1 cellular context compared by ENCODE assay signal in the genomic region with DNA sequence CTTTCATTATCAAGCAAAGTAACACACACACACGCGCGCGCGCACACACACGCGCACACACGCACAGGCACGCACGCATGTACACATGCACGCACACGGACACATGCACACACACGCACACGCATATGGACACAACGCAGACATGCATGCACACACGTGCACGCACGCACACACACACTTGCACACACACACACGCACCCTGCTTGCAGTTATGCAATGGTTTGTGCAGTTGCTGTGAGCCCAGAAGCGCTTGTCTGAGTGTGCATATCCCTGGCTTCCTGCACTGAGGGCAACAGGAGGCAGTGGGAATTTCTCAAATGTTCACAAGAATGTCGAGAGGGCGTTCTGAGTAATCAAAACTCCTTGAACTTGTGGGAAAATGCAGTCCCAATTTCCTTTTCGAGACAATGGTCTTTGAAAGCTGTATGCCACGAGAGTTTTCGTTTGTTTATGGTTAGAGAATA.
A peak's percentile ranks its signal among the peaks of the same experiment; 100 is the strongest.
TF ChIP-seq lines count a peak whose summit lies in the region.

No MANE protein-coding gene starts in this region.

TF ChIP-seq in K562, 482 proteins besides CTCF, POLR2A, EP300 and RAD21:
- TF ChIP-seq MYNN (IDR thresholded peaks at IDR 0.05) (0 out of 2 replicates have a peak, but pooled peaks have one; percentile 22), MYNN (CRISPR knock-in tag; IDR thresholded peaks at IDR 0.05) (no peak), CEBPB (tag; IDR thresholded peaks at IDR 0.05) (no peak), KDM1A (IDR thresholded peaks at IDR 0.05) (peak in 1 of 2 experiments; percentile 42; a peak in 1 of 4 replicates)
